Comparison of ENCODE assay signal across 10 cellular contexts in the genomic region with DNA sequence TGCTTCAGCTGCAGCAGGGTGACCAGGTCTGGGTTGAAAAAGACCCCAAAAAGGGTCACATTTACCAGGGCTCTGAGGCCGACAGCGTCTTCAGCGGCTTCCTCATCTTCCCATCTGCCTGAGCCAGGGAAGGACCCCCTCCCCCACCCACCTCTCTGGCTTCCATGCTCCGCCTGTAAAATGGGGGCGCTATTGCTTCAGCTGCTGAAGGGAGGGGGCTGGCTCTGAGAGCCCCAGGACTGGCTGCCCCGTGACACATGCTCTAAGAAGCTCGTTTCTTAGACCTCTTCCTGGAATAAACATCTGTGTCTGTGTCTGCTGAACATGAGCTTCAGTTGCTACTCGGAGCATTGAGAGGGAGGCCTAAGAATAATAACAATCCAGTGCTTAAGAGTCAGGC. TPM values are rescaled to one million over a fixed set of nuclear protein-coding genes. Genes with fewer than 3 reads are reported as not detected.
DNase-seq lines count a peak whose midpoint lies in the region; ATAC-seq and TF ChIP-seq lines count a peak whose summit lies in the region.
"Had no signal": no experiment of that assay in that cellular context is flagged by ENCODE, and none has a peak within 500 bp of the region (broad histone marks: within the 10 kb centered on the region; RNA-seq: fewer than 3 reads in every experiment).

No MANE protein-coding gene starts in this region.

- no peaks in the 10 kb centered on the region for H3K4me1 Mint-ChIP-seq in stimulated activated naive CD8-positive, alpha-beta T cell treated with anti-CD3 and anti-CD28 coated beads, Interleukin-15, amount 100 ng/mL, for 72 hours

- H3K4me3 ChIP-seq in esophagus muscularis mucosa (peak overlapping the region in 3 of 4 donors; percentile 18 to 40 (median 34)), skeletal muscle cell (ENCODE audit: low read depth, low read length) (no peak overlapping the region)
- H3K4me3 ChIP-seq: prostate gland had no signal

- H3K27ac ChIP-seq in esophagus muscularis mucosa (replicated peaks in 1 of 4), result no peak overlapping the region
- H3K27ac ChIP-seq: prostate gland had no signal

- no peak overlapping the region for H3K4me3 Mint-ChIP-seq in stimulated activated naive CD8-positive, alpha-beta T cell treated with anti-CD3 and anti-CD28 coated beads, Interleukin-15, amount 100 ng/mL, for 72 hours

- H3K9me3 Mint-ChIP-seq in stimulated activated naive CD8-positive, alpha-beta T cell treated with anti-CD3 and anti-CD28 coated beads, Interleukin-15, amount 100 ng/mL, for 72 hours, result no peaks in the 10 kb centered on the region

- WGBS in esophagus muscularis mucosa, result 42% methylated on average over 8 of the region's 8 CpGs

- peaks cover 0 to 60% (median 0%) of the 10 kb centered on the region in 4 donors for H3K27me3 ChIP-seq in esophagus muscularis mucosa

- H3K9me3 ChIP-seq in esophagus muscularis mucosa, result no peaks in the 10 kb centered on the region
- H3K9me3 ChIP-seq: prostate gland had no signal

- no peak for ATAC-seq in stimulated activated naive CD8-positive, alpha-beta T cell treated with anti-CD3 and anti-CD28 coated beads, Interleukin-15, amount 100 ng/mL, for 72 hours

- peaks cover 0 to 11% (median 7%) of the 10 kb centered on the region in 4 donors for H3K4me1 ChIP-seq in esophagus muscularis mucosa
- H3K4me1 ChIP-seq: prostate gland had no signal

- DNase-seq in ELR (ENCODE audit: low read depth) (peak; percentile 70), NCI-H1930 (lab: John Stamatoyannopoulos, UW) (peak; percentile 20), esophagus muscularis mucosa (ENCODE audit: extremely low spot score) (no peak), skeletal muscle cell (ENCODE audit: low read depth) (peak; percentile 5), GM19240 (ENCODE audit: insufficient read length, low spot score) (no peak), SKM-1 treated with dmso at 0.1 percent for 144 hours (lab: John Stamatoyannopoulos, UW; ENCODE audit: unreplicated experiment) (no peak)
- DNase-seq in stimulated activated naive CD8-positive, alpha-beta T cell treated with anti-CD3 and anti-CD28 coated beads, Interleukin-15, amount 100 ng/mL, for 72 hours, result no peak
- DNase-seq: NCI-H2171 treated with DMSO at 0.1 percent for 48 hours, SW 1271 had no signal

- no peak overlapping the region for H3K27ac Mint-ChIP-seq in stimulated activated naive CD8-positive, alpha-beta T cell treated with anti-CD3 and anti-CD28 coated beads, Interleukin-15, amount 100 ng/mL, for 72 hours

- TF ChIP-seq POLR2A in esophagus muscularis mucosa (IDR thresholded peaks at IDR 0.05; ENCODE audit: low read depth), result no peak

- intact Hi-C loops in esophagus muscularis mucosa (cut with DNase I), result no loop called here

- peaks cover 39% of the 10 kb centered on the region for H3K27me3 Mint-ChIP-seq in stimulated activated naive CD8-positive, alpha-beta T cell treated with anti-CD3 and anti-CD28 coated beads, Interleukin-15, amount 100 ng/mL, for 72 hours

- no peak for TF ChIP-seq EP300 in esophagus muscularis mucosa (IDR thresholded peaks at IDR 0.05)

- no peak for TF ChIP-seq CTCF in esophagus muscularis mucosa (IDR thresholded peaks at IDR 0.05)

- H3K36me3 ChIP-seq in esophagus muscularis mucosa, result no peaks in the 10 kb centered on the region
- H3K36me3 ChIP-seq: prostate gland had no signal

RNA-seq across cellular contexts. Expression of a gene that starts 2.9 kb away (rescaled TPM):
- total RNA-seq in esophagus muscularis mucosa, result 100 to 1,000 TPM; 132 to 359 (median 164) TPM

RNA-seq across cellular contexts. Expression of a gene that starts 4.1 kb away (rescaled TPM):
- 100 to 1,000 TPM; 171 to 311 (median 181) TPM for total RNA-seq in esophagus muscularis mucosa

RNA-seq across cellular contexts. Expression of a gene that starts 13.8 kb away (rescaled TPM):
- 100 to 1,000 TPM; 254 to 583 (median 288) TPM for total RNA-seq in esophagus muscularis mucosa

Comparison
In these comparisons a context has a peak if more than half of its experiments do, and no peak if none do; other contexts are left out.
1. DNase-seq: peak in ELR (single experiment), NCI-H1930 (2 of 2) and skeletal muscle cell (single experiment); none in esophagus muscularis mucosa (single experiment), GM19240 (single experiment), SKM-1 treated with dmso at 0.1 percent for 144 hours (single experiment) and stimulated activated naive CD8-positive, alpha-beta T cell treated with anti-CD3 and anti-CD28 coated beads, Interleukin-15, amount 100 ng/mL, for 72 hours (0 of 2).